In the genomic region with DNA sequence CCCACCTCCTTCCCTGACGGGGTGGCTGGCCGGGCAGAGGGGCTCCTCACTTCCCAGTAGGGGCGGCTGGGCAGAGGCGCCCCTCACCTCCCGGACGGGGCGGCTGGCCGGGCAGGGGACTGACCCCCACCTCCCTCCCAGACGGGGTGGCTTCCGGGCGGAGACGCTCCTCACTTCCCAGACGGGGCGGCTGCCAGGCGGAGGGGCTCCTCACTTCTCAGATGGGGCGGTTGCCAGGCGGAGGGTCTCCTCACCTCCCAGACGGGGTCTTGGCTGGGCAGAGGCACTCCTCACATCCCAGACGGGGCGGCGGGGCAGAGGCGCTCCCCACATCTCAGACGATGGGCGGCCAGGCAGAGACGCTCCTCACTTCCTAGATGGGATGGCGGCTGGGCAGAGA, we compare ENCODE assay signal across 1 cellular context. TPM values are rescaled to one million over a fixed set of nuclear protein-coding genes. Genes with fewer than 3 reads are reported as not detected.
"Had no signal": no experiment of that assay in that cellular context is flagged by ENCODE, and none has a peak within 500 bp of the region (broad histone marks: within the 10 kb centered on the region; RNA-seq: fewer than 3 reads in every experiment).

No MANE protein-coding gene starts in this region.

RNA-seq across cellular contexts. Expression of gene XYLT1, which starts 35.1 kb away (rescaled TPM):
- total RNA-seq: PC-3 had no signal
